Comparison of ENCODE assay signal across 8 cellular contexts in the genomic region with DNA sequence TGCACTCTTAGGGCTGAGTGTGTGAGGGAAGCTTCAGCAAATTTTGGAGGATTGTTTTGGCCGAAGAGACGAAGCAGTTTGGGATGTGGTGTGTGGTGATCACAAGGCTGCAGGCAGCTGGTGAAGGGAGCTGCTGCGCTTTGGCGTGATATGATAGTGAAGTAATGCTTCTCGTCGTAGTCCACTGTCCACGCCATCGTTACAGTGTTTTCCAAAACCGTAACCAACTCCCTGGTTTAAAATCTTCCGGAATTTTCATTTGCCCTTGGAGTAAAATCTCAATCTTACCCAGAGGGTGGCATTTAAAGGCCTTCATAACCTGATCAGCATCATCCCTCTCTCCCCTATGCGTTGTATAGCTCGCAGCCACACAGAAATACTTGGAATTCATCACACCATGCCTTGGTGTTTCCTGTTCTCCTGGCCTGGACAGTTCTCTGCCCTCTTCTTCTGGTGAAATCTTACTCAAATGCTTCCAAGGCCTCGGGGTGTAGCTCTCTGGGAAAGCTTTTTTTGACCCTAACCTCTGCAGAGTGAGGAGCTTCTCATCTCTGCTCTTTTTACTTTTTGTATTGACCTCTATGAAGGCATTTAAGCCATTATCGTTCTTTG. TPM values are rescaled to one million over a fixed set of nuclear protein-coding genes. Genes with fewer than 3 reads are reported as not detected.
DNase-seq lines count a peak whose midpoint lies in the region; ATAC-seq, FAIRE-seq and TF ChIP-seq lines count a peak whose summit lies in the region.

No MANE protein-coding gene starts in this region.

- H3K4me3 ChIP-seq in body of pancreas, result peak overlapping the region; percentile 57 to 69
- H3K4me3 ChIP-seq in small intestine (ENCODE audit: low read depth in 1 of 2, low read length in 2 of 2), result peak overlapping the region; percentile 43 to 76

- no peak for TF ChIP-seq CTCF in body of pancreas (IDR thresholded peaks at IDR 0.05)

- intact Hi-C loops in body of pancreas (cut with DNase I), result no loop called here

- H3K4me1 ChIP-seq in body of pancreas (peaks cover 15% of the 10 kb centered on the region), small intestine (ENCODE audit: control insufficient read depth in 2 of 2, insufficient read depth in 1 of 2, low read depth in 1 of 2, low read length in 1 of 2) (peaks cover 2 to 3% of the 10 kb centered on the region in 2 donors)

- 0% methylated on average over 14 of the region's 14 CpGs for WGBS in body of pancreas, 2 donors
- 0% methylated on average over 14 of the region's 14 CpGs for WGBS in small intestine, 3 donors

- no peak for TF ChIP-seq POLR2A in body of pancreas (IDR thresholded peaks at IDR 0.05)

- H3K27me3 ChIP-seq in body of pancreas (no peaks in the 10 kb centered on the region), small intestine (ENCODE audit: control insufficient read depth in 2 of 2, insufficient read depth in 2 of 2, low read length in 2 of 2) (no peaks in the 10 kb centered on the region)

- H3K27ac ChIP-seq in body of pancreas, result peak overlapping the region; percentile 84 to 95 (median 86)
- peak overlapping the region in 1 of 2 donors; percentile 85 for H3K27ac ChIP-seq in small intestine (ENCODE audit: low read depth in 1 of 2, low read length in 1 of 2)

- DNase-seq in EH (ENCODE audit: low read depth), result peak; percentile 70
- peak; percentile 45 for DNase-seq in NAMALWA (ENCODE audit: low spot score)
- peak in 3 of 4 donors; percentile 29 to 33 (median 30) for DNase-seq in body of pancreas
- DNase-seq in iris pigment epithelial cell (ENCODE audit: low read depth), result peak; percentile 58
- peak; percentile 42 for DNase-seq in small intestine
- DNase-seq in stimulated activated CD4-positive, alpha-beta T cell treated with anti-CD3 and anti-CD28 coated beads, Interleukin-2, amount 100 ng/mL, for 48 hours, result no peak

- no peaks in the 10 kb centered on the region for H3K9me3 ChIP-seq in body of pancreas
- no peaks in the 10 kb centered on the region for H3K9me3 ChIP-seq in small intestine (ENCODE audit: control insufficient read depth, low read depth)

- ATAC-seq in GM21737 (IDR thresholded peaks at IDR 0.05; ENCODE audit: unreplicated experiment), result peak; percentile 24
- ATAC-seq in body of pancreas, result peak; percentile 36
- no peak for ATAC-seq in HG03520 (IDR thresholded peaks at IDR 0.05; ENCODE audit: unreplicated experiment)

- no peak for FAIRE-seq in small intestine (lab: Jason Lieb, UNC)

- H3K36me3 ChIP-seq in body of pancreas (replicated peaks in 1 of 2; ENCODE audit: insufficient read depth in 1 of 2, low read depth in 2 of 2), result no peaks in the 10 kb centered on the region
- no peaks in the 10 kb centered on the region for H3K36me3 ChIP-seq in small intestine (ENCODE audit: control insufficient read depth in 2 of 2, insufficient read depth in 2 of 2, low read length in 2 of 2)

RNA-seq across cellular contexts. Expression of a gene that starts 0.8 kb away (rescaled TPM):
- total RNA-seq in body of pancreas, result 10 to 100 TPM; 18.7 to 23.4 TPM
- 10 to 100 TPM; 21.2 to 30.8 (median 25.5) TPM for polyA plus RNA-seq in small intestine

Comparison
In these comparisons a context has a peak if more than half of its experiments do, and no peak if none do; other contexts are left out.
1. DNase-seq: peak in EH (single experiment), NAMALWA (single experiment), body of pancreas (3 of 4), iris pigment epithelial cell (single experiment) and small intestine (single experiment); none in stimulated activated CD4-positive, alpha-beta T cell treated with anti-CD3 and anti-CD28 coated beads, Interleukin-2, amount 100 ng/mL, for 48 hours (0 of 2).